24 cellular contexts compared by ENCODE assay signal in genomic region chr14:103904493-103905107, GRCh38. TPM values are rescaled to one million over a fixed set of nuclear protein-coding genes. Genes with fewer than 3 reads are reported as not detected.
A peak's percentile ranks its signal among the peaks of the same experiment; 100 is the strongest.
DNase-seq lines count a peak whose midpoint lies in the region; ATAC-seq, FAIRE-seq and TF ChIP-seq lines count a peak whose summit lies in the region.
"Had no signal": no experiment of that assay in that cellular context is flagged by ENCODE, and none has a peak within 500 bp of the region (broad histone marks: within the 10 kb centered on the region; RNA-seq: fewer than 3 reads in every experiment).

No MANE protein-coding gene starts in this region.

- ATAC-seq in HepG2 (no peak), right lobe of liver (no peak), K562 (no peak), GM19467 (IDR thresholded peaks at IDR 0.05; ENCODE audit: unreplicated experiment) (no peak)
- ATAC-seq: Right ventricle myocardium inferior had no signal

- H3K4me2 ChIP-seq in HepG2 (ENCODE audit: low read depth, low read length): no peak overlapping the region
- no peak overlapping the region for H3K4me2 ChIP-seq in K562 (ENCODE audit: insufficient read depth, low read length)
- H3K4me2 ChIP-seq: BLaER1, PC-9 had no signal

- WGBS in HepG2 (ENCODE audit: low lambda C conversion rate): 87% methylated on average over 2 of the region's 2 CpGs
- WGBS in right lobe of liver (ENCODE audit: insufficient coverage, low coverage, low lambda C conversion rate, missing lambda C conversion rate): 91% methylated on average over 2 of the region's 2 CpGs
- 64% methylated on average over 2 of the region's 2 CpGs for whole genome bisulfite sequencing in K562 (ENCODE audit: insufficient coverage, low coverage, missing lambda C conversion rate)

- DNase-seq in HepG2 (ENCODE audit: low spot score) (no peak), right lobe of liver (no peak), K562 (ENCODE audit: extremely low read depth in 1 of 4, low spot score in 3 of 4) (no peak), fibroblast of peridontal ligament (ENCODE audit: extremely low read depth) (peak; percentile 57), D721Med (ENCODE audit: insufficient read length, low spot score) (no peak), NCI-H2081 (lab: John Stamatoyannopoulos, UW) (no peak)
- DNase-seq: 8988T; ACHN; CD4-positive, CD25-positive, alpha-beta regulatory T cell; GM23248; H9; HFFc6; NCI-H1092 treated with DMSO at 0.1 percent for 48 hours; NCI-H1436; NCI-H187; NCI-H446; NCI-H526; PC-9; SJCRH30 had no signal

- no peak for TF ChIP-seq EP300 in HepG2 (IDR thresholded peaks at IDR 0.05; ENCODE audit: low read depth in 2 of 2, low read length in 2 of 2)
- no peak for TF ChIP-seq EP300 in HepG2 (CRISPR knock-in tag; IDR thresholded peaks at IDR 0.05; ENCODE audit: borderline replicate concordance)
- TF ChIP-seq EP300 in K562 (IDR thresholded peaks at IDR 0.05; ENCODE audit: low read length): no peak

- H3K36me3 ChIP-seq in HepG2 (replicated peaks in 1 of 2; ENCODE audit: control insufficient read depth in 1 of 2, insufficient read depth in 2 of 2, low read length in 2 of 2): no peaks in the 10 kb centered on the region
- H3K36me3 ChIP-seq in right lobe of liver: no peaks in the 10 kb centered on the region
- peaks cover 3% of the 10 kb centered on the region; the same call in 1 of the 3 replicates for H3K36me3 ChIP-seq in K562 (ENCODE audit: control insufficient read depth, insufficient read depth, low read length)
- H3K36me3 ChIP-seq: SJCRH30 had no signal

- TF ChIP-seq RAD21 in HepG2 (CRISPR knock-in tag; IDR thresholded peaks at IDR 0.05): no peak
- no peak for TF ChIP-seq RAD21 in K562 (CRISPR knock-in tag; conservative IDR thresholded peaks at IDR 0.05 in 1 of 2, IDR thresholded peaks at IDR 0.05 in 1 of 2)

- H3K9me1 ChIP-seq in K562 (ENCODE audit: control insufficient read depth, insufficient read depth, low read length): no peaks in the 10 kb centered on the region

- H3K4me3 ChIP-seq in HepG2 (replicated peaks in 1 of 3; ENCODE audit: insufficient read depth in 1 of 3, low read depth in 2 of 3, low read length in 3 of 3) (no peak overlapping the region), right lobe of liver (no peak overlapping the region), K562 (no peak overlapping the region)
- H3K4me3 ChIP-seq: BLaER1, GM23248, PC-9, SJCRH30 had no signal

- TF ChIP-seq CTCF in HepG2 (CRISPR knock-in tag; IDR thresholded peaks at IDR 0.05): no peak
- no peak for TF ChIP-seq CTCF in right lobe of liver (IDR thresholded peaks at IDR 0.05)
- no peak for TF ChIP-seq CTCF in K562 (IDR thresholded peaks at IDR 0.05 in 2 of 3, conservative IDR thresholded peaks at IDR 0.05 in 1 of 3; ENCODE audit: insufficient read depth in 2 of 3, low read depth in 1 of 3, low read length in 3 of 3)
- TF ChIP-seq CTCF in D721Med (IDR thresholded peaks at IDR 0.05; ENCODE audit: insufficient read depth, missing control alignments): no peak

- H3K27me3 ChIP-seq in HepG2 (ENCODE audit: control insufficient read depth in 1 of 2, insufficient read depth in 2 of 2, low read length in 2 of 2) (no peaks in the 10 kb centered on the region; a peak in 1 of 5 replicates), right lobe of liver (no peaks in the 10 kb centered on the region), K562 (ENCODE audit: control insufficient read depth in 2 of 2, insufficient read depth in 2 of 2, low read length in 2 of 2) (peaks cover 0 to 4% of the 10 kb centered on the region in 2 experiments; a peak in 1 of 5 replicates)
- H3K27me3 ChIP-seq: BLaER1, SJCRH30 had no signal

- FAIRE-seq in HepG2 (lab: Jason Lieb, UNC): no peak
- no peak for FAIRE-seq in K562 (lab: Jason Lieb, UNC)
- FAIRE-seq in D721Med (lab: Jason Lieb, UNC): no peak

- H3K27ac ChIP-seq in HepG2 (ENCODE audit: extremely low read length, insufficient read depth, low read length): no peak overlapping the region
- no peak overlapping the region for H3K27ac ChIP-seq in right lobe of liver
- no peak overlapping the region for H3K27ac ChIP-seq in K562 (ENCODE audit: extremely low read depth, low read depth, low read length)
- H3K27ac ChIP-seq: BLaER1, GM23248, PC-9, SJCRH30 had no signal

- intact Hi-C loops in HepG2 (cut with micrococcal nuclease; ENCODE audit: unreplicated experiment) (no loop called here), right lobe of liver (cut with DNase I) (no loop called here), K562 (cut with micrococcal nuclease) (no loop called here)

- H3K9ac ChIP-seq in HepG2 (ENCODE audit: insufficient read depth, low read depth, low read length): no peak overlapping the region
- no peak overlapping the region for H3K9ac ChIP-seq in K562 (ENCODE audit: insufficient read depth in 1 of 2, low read depth in 2 of 2, low read length in 2 of 2)
- H3K9ac ChIP-seq: BLaER1, GM23248 had no signal

- H4K20me1 ChIP-seq in HepG2 (ENCODE audit: insufficient read depth, low read length) (no peaks in the 10 kb centered on the region), K562 (replicated peaks; ENCODE audit: control insufficient read depth, insufficient read depth, low read length) (0 out of 2 replicates have a peak, but pooled peaks cover 2% of the 10 kb centered on the region)
- H4K20me1 ChIP-seq: BLaER1 had no signal

- no TSS peak for BruUV-seq in HepG2 (replicated peaks; lab: Mats Ljungman, UMichigan)
- no TSS peak for BruUV-seq in K562 (replicated peaks; lab: Mats Ljungman, UMichigan)

- peaks cover 6% of the 10 kb centered on the region; the same call in 1 of the 2 replicates for H3K4me1 ChIP-seq in HepG2 (ENCODE audit: insufficient read depth, low read length)
- peaks cover 0 to under 1% (median 0%) of the 10 kb centered on the region in 4 donors for H3K4me1 ChIP-seq in right lobe of liver
- peaks cover 0 to 9% of the 10 kb centered on the region in 2 experiments; a peak in 2 of 5 replicates for H3K4me1 ChIP-seq in K562 (replicated peaks in 1 of 2; ENCODE audit: control insufficient read depth in 2 of 2, insufficient read depth in 2 of 2, low read length in 2 of 2)
- H3K4me1 ChIP-seq: SJCRH30 had no signal

- TF ChIP-seq POLR2A in HepG2 (IDR thresholded peaks at IDR 0.05; ENCODE audit: insufficient read depth in 1 of 2, low read depth in 2 of 2, low read length in 2 of 2): no peak
- TF ChIP-seq POLR2A in right lobe of liver (IDR thresholded peaks at IDR 0.05): no peak
- TF ChIP-seq POLR2A in K562 (conservative IDR thresholded peaks at IDR 0.05): no peak

- H2AFZ ChIP-seq in HepG2 (ENCODE audit: low read length) (no peak overlapping the region), K562 (ENCODE audit: low read depth, low read length) (no peak overlapping the region)
- H2AFZ ChIP-seq: GM23248, PC-9 had no signal

- CTCF ChIA-PET in HepG2 (lab: Yijun Ruan, JAX; ENCODE audit: low intra/inter-chr PET ratio, low total read pairs): no interaction called here
- CTCF ChIA-PET in K562 (lab: Yijun Ruan, JAX; ENCODE audit: low intra/inter-chr PET ratio): no interaction called here

- in situ Hi-C loops in HepG2 (cut with HindIII; ENCODE audit: extremely low pct_ligation_motif_present, low pct_unique_long_range_greater_than_20kb) (loop anchor here (5.0 kb wide), 1 partner anchor 78 kb away; no protein-coding TSS in a partner anchor), K562 (cut with MboI) (no loop called here)

- H3K79me2 ChIP-seq in HepG2 (ENCODE audit: insufficient read depth, low read length): no peaks in the 10 kb centered on the region
- no peaks in the 10 kb centered on the region for H3K79me2 ChIP-seq in K562 (ENCODE audit: control insufficient read depth, insufficient read depth, low read length)

- H3K9me3 ChIP-seq in HepG2 (ENCODE audit: low read length) (no peaks in the 10 kb centered on the region), right lobe of liver (no peaks in the 10 kb centered on the region), K562 (replicated peaks; ENCODE audit: control insufficient read depth, insufficient read depth, low read depth, low read length) (no peaks in the 10 kb centered on the region)
- H3K9me3 ChIP-seq: BLaER1, SJCRH30 had no signal

- POLR2A ChIA-PET in HepG2 (lab: Yijun Ruan, JAX) (interaction anchor here (0.9 kb wide), 1 partner anchor 14 kb away, joined by 3 read pairs; no protein-coding TSS in a partner anchor), K562 (lab: Yijun Ruan, JAX) (interaction anchor here (0.6 to 0.7 kb wide), 2 partner anchors 9 to 247 kb away, joined by 3 to 4 read pairs; no protein-coding TSS in a partner anchor)

RNA-seq across cellular contexts. Expression of gene TDRD9, which starts 23.7 kb away (rescaled TPM):
- not detected in 2 replicates for total RNA-seq in HepG2 (2016; rRNA removed; fragmentation: Illumina TruSeq; extraction: Trizol)
- not detected in 2 replicates for total RNA-seq in HepG2 (2016; cell fraction: cytosol; rRNA removed; fragmentation: Illumina TruSeq; extraction: Trizol; ENCODE audit: low read depth)
- not detected in 2 replicates for total RNA-seq in HepG2 (2016; cell fraction: insoluble cytoplasmic fraction; rRNA removed; fragmentation: Illumina TruSeq; extraction: Trizol)
- total RNA-seq in HepG2 (2016; cell fraction: membrane; rRNA removed; fragmentation: Illumina TruSeq; extraction: Trizol): not detected in 2 replicates
- total RNA-seq in HepG2 (2016; cell fraction: nucleus; rRNA removed; fragmentation: Illumina TruSeq; extraction: Trizol): not detected in 2 replicates
- polyA plus RNA-seq in HepG2 (2011; rRNA removed): not detected in 2 replicates
- polyA plus RNA-seq in HepG2 (2011; cell fraction: cytosol; rRNA removed): not detected in 2 replicates
- not detected in 2 replicates for polyA plus RNA-seq in HepG2 (2011; cell fraction: nucleus; rRNA removed)
- polyA plus RNA-seq in HepG2 (2012): not detected in 2 replicates
- polyA plus RNA-seq in HepG2 (2016; cell fraction: cytosol; fragmentation: Illumina TruSeq; extraction: Trizol; ENCODE audit: low read depth): not detected in 2 replicates
- polyA plus RNA-seq in HepG2 (2016; cell fraction: insoluble cytoplasmic fraction; fragmentation: Illumina TruSeq; extraction: Trizol; ENCODE audit: low read depth): not detected in 2 replicates
- polyA plus RNA-seq in HepG2 (2016; cell fraction: membrane; fragmentation: Illumina TruSeq; extraction: Trizol; ENCODE audit: low read depth): not detected in 2 replicates
- polyA plus RNA-seq in HepG2 (2016; cell fraction: nucleus; fragmentation: Illumina TruSeq; extraction: Trizol; ENCODE audit: insufficient read depth, low read depth): not detected in 2 replicates
- 20.1 TPM in 1 of 2 replicates, not detected in the other for polyA minus RNA-seq in HepG2 (2011; rRNA and poly(A)+ RNA removed; ENCODE audit: low replicate concordance)
- polyA minus RNA-seq in HepG2 (2011; cell fraction: cytosol; rRNA and poly(A)+ RNA removed): not detected in 2 replicates
- polyA minus RNA-seq in HepG2 (2011; cell fraction: nucleus; rRNA and poly(A)+ RNA removed): not detected in 2 replicates
- under 1 TPM in 5 of 6 experiments, not detected in 1; 0.31 to 0.86 (median 0.43) TPM for total RNA-seq in right lobe of liver
- not detected in 2 replicates for total RNA-seq in K562 (2011; cell fraction: chromatin; rRNA removed; ENCODE audit: low replicate concordance)
- not detected in 2 replicates for total RNA-seq in K562 (2011; cell fraction: nucleolus; rRNA removed)
- total RNA-seq in K562 (2011; cell fraction: nucleoplasm; rRNA removed): not detected in 2 replicates
- total RNA-seq in K562 (2014; rRNA removed): not detected in 2 replicates
- not detected in 2 replicates for total RNA-seq in K562 (2014; rRNA removed; fragmentation: Illumina TruSeq; extraction: Trizol)
- not detected in 2 replicates for total RNA-seq in K562 (2015; rRNA removed; fragmentation: Illumina TruSeq; extraction: Trizol)
- total RNA-seq in K562 (2021): not detected in 2 replicates
- not detected in 2 replicates for polyA plus RNA-seq in K562 (2011; rRNA removed)
- 0.04 TPM in 1 of 2 replicates, not detected in the other for polyA plus RNA-seq in K562 (2011; cell fraction: cytosol; rRNA removed)
- not detected in 2 replicates for polyA plus RNA-seq in K562 (2011; cell fraction: nucleus; rRNA removed)
- 0.03 and 0.11 TPM in 2 replicates for polyA plus RNA-seq in K562 (2012)
- polyA plus RNA-seq in K562 (2014; fragmentation: Illumina TruSeq; extraction: Trizol): 0.04 TPM in 1 of 2 replicates, not detected in the other
- under 1 TPM; 0.04 to 0.14 TPM for polyA plus RNA-seq in K562 (2014; fragmentation: Nextera tagmentation; extraction: Ambion mirVana)
- polyA plus RNA-seq in K562 (2014; rRNA removed): 0.04 and 0.09 TPM in 2 replicates
- not detected in 2 replicates for polyA minus RNA-seq in K562 (2011; rRNA and poly(A)+ RNA removed)
- polyA minus RNA-seq in K562 (2011; cell fraction: cytosol; rRNA and poly(A)+ RNA removed): not detected in 2 replicates
- polyA minus RNA-seq in K562 (2011; cell fraction: nucleus; rRNA and poly(A)+ RNA removed): not detected in 2 replicates
- total RNA-seq: GM23248, H9, HFFc6, RPMI7951, SJCRH30 had no signal
- polyA plus RNA-seq: GM23248 had no signal

RNA-seq across cellular contexts. Expression of gene RD3L, which starts 37.7 kb away (rescaled TPM):
- total RNA-seq in HepG2 (2016; rRNA removed; fragmentation: Illumina TruSeq; extraction: Trizol) (not detected in 2 replicates), right lobe of liver (1 to 10 TPM in 1 of 6 experiments, under 1 TPM in 2, not detected in 3; 0.22 to 1.2 (median 0.25) TPM), K562 (2014; rRNA removed) (0.14 TPM in 1 of 2 replicates, not detected in the other), K562 (2014; rRNA removed; fragmentation: Illumina TruSeq; extraction: Trizol) (not detected in 2 replicates), K562 (2015; rRNA removed; fragmentation: Illumina TruSeq; extraction: Trizol) (not detected in 2 replicates), K562 (2021) (not detected in 2 replicates)
- total RNA-seq in HepG2 (2016; cell fraction: cytosol; rRNA removed; fragmentation: Illumina TruSeq; extraction: Trizol; ENCODE audit: low read depth): not detected in 2 replicates
- not detected in 2 replicates for total RNA-seq in HepG2 (2016; cell fraction: insoluble cytoplasmic fraction; rRNA removed; fragmentation: Illumina TruSeq; extraction: Trizol)
- total RNA-seq in HepG2 (2016; cell fraction: membrane; rRNA removed; fragmentation: Illumina TruSeq; extraction: Trizol): not detected in 2 replicates
- not detected in 2 replicates for total RNA-seq in HepG2 (2016; cell fraction: nucleus; rRNA removed; fragmentation: Illumina TruSeq; extraction: Trizol)
- polyA plus RNA-seq in HepG2 (2011; rRNA removed) (not detected in 2 replicates), K562 (2011; rRNA removed) (not detected in 2 replicates), K562 (2014; fragmentation: Illumina TruSeq; extraction: Trizol) (not detected in 2 replicates), K562 (2014; fragmentation: Nextera tagmentation; extraction: Ambion mirVana) (not detected), K562 (2014; rRNA removed) (not detected in 2 replicates)
- polyA plus RNA-seq in HepG2 (2011; cell fraction: cytosol; rRNA removed): not detected in 2 replicates
- not detected in 2 replicates for polyA plus RNA-seq in HepG2 (2011; cell fraction: nucleus; rRNA removed)
- polyA plus RNA-seq in HepG2 (2012): not detected in 2 replicates
- polyA plus RNA-seq in HepG2 (2016; cell fraction: cytosol; fragmentation: Illumina TruSeq; extraction: Trizol; ENCODE audit: low read depth): not detected in 2 replicates
- not detected in 2 replicates for polyA plus RNA-seq in HepG2 (2016; cell fraction: insoluble cytoplasmic fraction; fragmentation: Illumina TruSeq; extraction: Trizol; ENCODE audit: low read depth)
- polyA plus RNA-seq in HepG2 (2016; cell fraction: membrane; fragmentation: Illumina TruSeq; extraction: Trizol; ENCODE audit: low read depth): not detected in 2 replicates
- polyA plus RNA-seq in HepG2 (2016; cell fraction: nucleus; fragmentation: Illumina TruSeq; extraction: Trizol; ENCODE audit: insufficient read depth, low read depth): not detected in 2 replicates
- not detected in 2 replicates for polyA minus RNA-seq in HepG2 (2011; rRNA and poly(A)+ RNA removed; ENCODE audit: low replicate concordance)
- polyA minus RNA-seq in HepG2 (2011; cell fraction: cytosol; rRNA and poly(A)+ RNA removed): not detected in 2 replicates
- polyA minus RNA-seq in HepG2 (2011; cell fraction: nucleus; rRNA and poly(A)+ RNA removed): not detected in 2 replicates
- total RNA-seq in K562 (2011; cell fraction: chromatin; rRNA removed; ENCODE audit: low replicate concordance): not detected in 2 replicates
- total RNA-seq in K562 (2011; cell fraction: nucleolus; rRNA removed): not detected in 2 replicates
- total RNA-seq in K562 (2011; cell fraction: nucleoplasm; rRNA removed): not detected in 2 replicates
- not detected in 2 replicates for polyA plus RNA-seq in K562 (2011; cell fraction: cytosol; rRNA removed)
- not detected in 2 replicates for polyA plus RNA-seq in K562 (2011; cell fraction: nucleus; rRNA removed)
- polyA plus RNA-seq in K562 (2012): not detected in 2 replicates
- polyA minus RNA-seq in K562 (2011; rRNA and poly(A)+ RNA removed): not detected in 2 replicates
- polyA minus RNA-seq in K562 (2011; cell fraction: cytosol; rRNA and poly(A)+ RNA removed): not detected in 2 replicates
- not detected in 2 replicates for polyA minus RNA-seq in K562 (2011; cell fraction: nucleus; rRNA and poly(A)+ RNA removed)
- total RNA-seq: CD4-positive, CD25-positive, alpha-beta regulatory T cell; GM23248; H9; HFFc6; PC-9; RPMI7951; SJCRH30 had no signal
- polyA plus RNA-seq: CD4-positive, CD25-positive, alpha-beta regulatory T cell; GM23248; IgD-negative memory B cell had no signal

RNA-seq across cellular contexts. Expression of gene PPP1R13B, which starts 57.2 kb away (rescaled TPM):
- total RNA-seq in HepG2 (2016; rRNA removed; fragmentation: Illumina TruSeq; extraction: Trizol): 5.3 and 9.4 TPM in 2 replicates
- 36.5 and 44.3 TPM in 2 replicates for total RNA-seq in HepG2 (2016; cell fraction: cytosol; rRNA removed; fragmentation: Illumina TruSeq; extraction: Trizol; ENCODE audit: low read depth)
- 5.9 and 7.8 TPM in 2 replicates for total RNA-seq in HepG2 (2016; cell fraction: insoluble cytoplasmic fraction; rRNA removed; fragmentation: Illumina TruSeq; extraction: Trizol)
- 11.4 and 12.4 TPM in 2 replicates for total RNA-seq in HepG2 (2016; cell fraction: membrane; rRNA removed; fragmentation: Illumina TruSeq; extraction: Trizol)
- total RNA-seq in HepG2 (2016; cell fraction: nucleus; rRNA removed; fragmentation: Illumina TruSeq; extraction: Trizol): 13.0 and 13.3 TPM in 2 replicates
- polyA plus RNA-seq in HepG2 (2011; rRNA removed): 4.6 and 5.3 TPM in 2 replicates
- 2.9 and 3.0 TPM in 2 replicates for polyA plus RNA-seq in HepG2 (2011; cell fraction: cytosol; rRNA removed)
- 20.9 and 24.0 TPM in 2 replicates for polyA plus RNA-seq in HepG2 (2011; cell fraction: nucleus; rRNA removed)
- polyA plus RNA-seq in HepG2 (2012): 5.1 and 6.3 TPM in 2 replicates
- 2.2 and 2.3 TPM in 2 replicates for polyA plus RNA-seq in HepG2 (2016; cell fraction: cytosol; fragmentation: Illumina TruSeq; extraction: Trizol; ENCODE audit: low read depth)
- polyA plus RNA-seq in HepG2 (2016; cell fraction: insoluble cytoplasmic fraction; fragmentation: Illumina TruSeq; extraction: Trizol; ENCODE audit: low read depth): 4.2 and 6.1 TPM in 2 replicates
- polyA plus RNA-seq in HepG2 (2016; cell fraction: membrane; fragmentation: Illumina TruSeq; extraction: Trizol; ENCODE audit: low read depth): 4.0 and 4.8 TPM in 2 replicates
- 33.9 and 35.1 TPM in 2 replicates for polyA plus RNA-seq in HepG2 (2016; cell fraction: nucleus; fragmentation: Illumina TruSeq; extraction: Trizol; ENCODE audit: insufficient read depth, low read depth)
- 8.5 and 13.6 TPM in 2 replicates for polyA minus RNA-seq in HepG2 (2011; rRNA and poly(A)+ RNA removed; ENCODE audit: low replicate concordance)
- polyA minus RNA-seq in HepG2 (2011; cell fraction: cytosol; rRNA and poly(A)+ RNA removed): 2.9 and 4.5 TPM in 2 replicates
- 14.5 and 21.1 TPM in 2 replicates for polyA minus RNA-seq in HepG2 (2011; cell fraction: nucleus; rRNA and poly(A)+ RNA removed)
- total RNA-seq in right lobe of liver: 10 to 100 TPM in 5 of 6 experiments, 1 to 10 TPM in 1; 9.2 to 22.4 (median 13.9) TPM
- total RNA-seq in K562 (2011; cell fraction: chromatin; rRNA removed; ENCODE audit: low replicate concordance): 2.6 and 4.6 TPM in 2 replicates
- total RNA-seq in K562 (2011; cell fraction: nucleolus; rRNA removed): 1.0 and 1.2 TPM in 2 replicates
- 2.3 and 3.7 TPM in 2 replicates for total RNA-seq in K562 (2011; cell fraction: nucleoplasm; rRNA removed)
- 0.14 and 0.61 TPM in 2 replicates for total RNA-seq in K562 (2014; rRNA removed)
- total RNA-seq in K562 (2014; rRNA removed; fragmentation: Illumina TruSeq; extraction: Trizol): 0.16 and 0.22 TPM in 2 replicates
- total RNA-seq in K562 (2015; rRNA removed; fragmentation: Illumina TruSeq; extraction: Trizol): 0.11 and 0.30 TPM in 2 replicates
- total RNA-seq in K562 (2021): 1.1 and 1.7 TPM in 2 replicates
- polyA plus RNA-seq in K562 (2011; rRNA removed): 0.18 and 0.26 TPM in 2 replicates
- polyA plus RNA-seq in K562 (2011; cell fraction: cytosol; rRNA removed): 0.25 and 0.28 TPM in 2 replicates
- 0.37 and 0.85 TPM in 2 replicates for polyA plus RNA-seq in K562 (2011; cell fraction: nucleus; rRNA removed)
- 0.35 and 0.57 TPM in 2 replicates for polyA plus RNA-seq in K562 (2012)
- polyA plus RNA-seq in K562 (2014; fragmentation: Illumina TruSeq; extraction: Trizol): 0.15 and 0.46 TPM in 2 replicates
- polyA plus RNA-seq in K562 (2014; fragmentation: Nextera tagmentation; extraction: Ambion mirVana): under 1 TPM; 0.03 TPM
- polyA plus RNA-seq in K562 (2014; rRNA removed): 0.08 and 0.48 TPM in 2 replicates
- 0.90 and 1.1 TPM in 2 replicates for polyA minus RNA-seq in K562 (2011; rRNA and poly(A)+ RNA removed)
- polyA minus RNA-seq in K562 (2011; cell fraction: cytosol; rRNA and poly(A)+ RNA removed): not detected in 2 replicates
- 0.22 and 0.67 TPM in 2 replicates for polyA minus RNA-seq in K562 (2011; cell fraction: nucleus; rRNA and poly(A)+ RNA removed)

Comparison
In these comparisons a context has a peak if more than half of its experiments do, and no peak if none do; other contexts are left out.
1. Of the 241 proteins assayed by ChIP-seq in both HepG2 and K562: peak only in HepG2: CEBPB; only in K562: none; in both: none; in neither: 239; mixed calls (peak in some experiments, not most) for 1.